In the genomic region with DNA sequence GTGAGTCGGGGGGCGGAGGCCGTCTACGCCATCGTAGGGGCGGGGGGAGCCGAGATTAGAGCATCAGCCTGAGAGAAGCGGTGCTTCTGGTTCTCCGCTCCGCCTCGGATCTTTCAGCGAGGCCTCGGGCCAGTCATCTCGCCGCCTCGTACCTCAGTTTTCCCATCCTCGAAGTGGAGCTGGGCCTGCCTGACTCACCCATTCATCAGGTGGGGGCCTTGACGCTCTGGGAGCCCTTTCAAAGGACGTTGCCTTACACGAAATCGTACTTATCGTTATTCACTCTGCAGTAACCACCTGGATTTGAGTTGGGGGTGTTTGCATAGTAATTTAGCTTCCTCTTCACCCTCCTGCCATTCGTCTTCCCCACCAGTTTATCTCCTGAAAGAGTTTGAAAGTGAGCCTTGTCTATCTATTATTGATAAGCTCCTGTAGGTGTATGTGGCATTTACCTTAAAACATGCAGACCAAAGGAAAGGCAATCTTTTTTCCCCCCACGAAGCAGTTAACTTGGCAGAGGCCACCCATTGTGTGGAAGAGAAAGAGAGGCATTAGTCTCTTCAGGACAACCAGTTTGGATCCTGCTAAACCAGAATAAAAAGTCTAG, we compare ENCODE assay signal across 8 cellular contexts. TPM values are rescaled to one million over a fixed set of nuclear protein-coding genes. Genes with fewer than 3 reads are reported as not detected.
DNase-seq lines count a peak whose midpoint lies in the region; ATAC-seq and TF ChIP-seq lines count a peak whose summit lies in the region.

No MANE protein-coding gene starts in this region.

- H3K27me3 ChIP-seq in naive thymus-derived CD4-positive, alpha-beta T cell (ENCODE audit: control insufficient read depth in 2 of 2, insufficient read depth in 2 of 2, low read length in 2 of 2), result no peaks in the 10 kb centered on the region

- no peaks in the 10 kb centered on the region for H3K9me3 Mint-ChIP-seq in naive thymus-derived CD4-positive, alpha-beta T cell

- CTCF ChIA-PET in naive thymus-derived CD4-positive, alpha-beta T cell (lab: Charles Lee), result interaction anchor here (1.8 to 9.0 kb wide), 5 partner anchors 10 to 231 kb away, joined by 4 to 222 read pairs (median 9); a partner anchor contains a TSS

- peaks cover 0 to 4% (median 0%) of the 10 kb centered on the region in 5 donors for H3K36me3 Mint-ChIP-seq in naive thymus-derived CD4-positive, alpha-beta T cell

- H3K4me3 Mint-ChIP-seq in naive thymus-derived CD4-positive, alpha-beta T cell, result peak overlapping the region; percentile 86 to 99 (median 96)

- TF ChIP-seq CTCF in GM12865 (IDR thresholded peaks at IDR 0.05; ENCODE audit: insufficient read depth, low read depth, low read length, missing control alignments), result no peak
- TF ChIP-seq CTCF in coronary artery (IDR thresholded peaks at IDR 0.05), result no peak

- peak overlapping the region; percentile 90 for H3K4me3 ChIP-seq in GM12865 (ENCODE audit: low read depth, low read length)
- peak overlapping the region; percentile 98 for H3K4me3 ChIP-seq in coronary artery
- H3K4me3 ChIP-seq in naive thymus-derived CD4-positive, alpha-beta T cell (ENCODE audit: low read length), result peak overlapping the region; percentile 91

- peaks cover 31 to 70% (median 57%) of the 10 kb centered on the region in 7 donors for H3K4me1 Mint-ChIP-seq in naive thymus-derived CD4-positive, alpha-beta T cell

- H3K27me3 Mint-ChIP-seq in naive thymus-derived CD4-positive, alpha-beta T cell, result no peaks in the 10 kb centered on the region

- peak overlapping the region; percentile 83 to 98 for H3K27ac ChIP-seq in coronary artery
- peak overlapping the region; percentile 83 for H3K27ac ChIP-seq in naive thymus-derived CD4-positive, alpha-beta T cell (ENCODE audit: low read depth, low read length)

- intact Hi-C loops in naive thymus-derived CD4-positive, alpha-beta T cell (cut with micrococcal nuclease), result loop anchor here (1.0 to 10.0 kb wide), 18 partner anchors 9 to 1137 kb away; a partner anchor contains a TSS

- H3K36me3 ChIP-seq in naive thymus-derived CD4-positive, alpha-beta T cell (ENCODE audit: control insufficient read depth in 2 of 3, insufficient read depth in 3 of 3, low read length in 3 of 3), result peaks cover 0 to 9% (median 0%) of the 10 kb centered on the region in 3 experiments

- H3K27ac Mint-ChIP-seq in naive thymus-derived CD4-positive, alpha-beta T cell, result peak overlapping the region; percentile 91 to 99 (median 97)

- POLR2A ChIA-PET in naive thymus-derived CD4-positive, alpha-beta T cell (lab: Charles Lee), result interaction anchor here (1.2 to 5.7 kb wide), 14 partner anchors 10 to 829 kb away, joined by 3 to 108 read pairs (median 6); a partner anchor contains a TSS

- H3K4me1 ChIP-seq in naive thymus-derived CD4-positive, alpha-beta T cell (ENCODE audit: control insufficient read depth in 2 of 2, insufficient read depth in 2 of 2, low read length in 2 of 2), result peaks cover 34% of the 10 kb centered on the region in 2 donors

- no peak for DNase-seq in GM12865 (ENCODE audit: low read depth)
- DNase-seq in NCI-H146 treated with DMSO at 0.1 percent for 48 hours (lab: John Stamatoyannopoulos, UW; ENCODE audit: unreplicated experiment), result peak; percentile 34
- peak; percentile 81 for DNase-seq in coronary artery (ENCODE audit: low spot score)
- no peak for DNase-seq in naive thymus-derived CD4-positive, alpha-beta T cell
- DNase-seq in NCI-H1417 treated with DMSO at 0.1 percent for 48 hours (lab: John Stamatoyannopoulos, UW), result no peak
- DNase-seq in GF-D8 (lab: John Stamatoyannopoulos, UW), result no peak
- no peak for DNase-seq in NAMALWA (ENCODE audit: low spot score)

- ATAC-seq in naive thymus-derived CD4-positive, alpha-beta T cell, result no peak
- no peak for ATAC-seq in GM19395 (IDR thresholded peaks at IDR 0.05; ENCODE audit: unreplicated experiment)

- H3K9me3 ChIP-seq in naive thymus-derived CD4-positive, alpha-beta T cell (ENCODE audit: control insufficient read depth in 2 of 3, low read length in 3 of 3), result no peaks in the 10 kb centered on the region

RNA-seq across cellular contexts. Expression of a gene that starts 0.7 kb away (rescaled TPM):
- total RNA-seq in naive thymus-derived CD4-positive, alpha-beta T cell, result 100 to 1,000 TPM; 162 to 281 (median 243) TPM
- 10 to 100 TPM; 27.8 to 30.2 TPM for polyA plus RNA-seq in naive thymus-derived CD4-positive, alpha-beta T cell

RNA-seq across cellular contexts. Expression of a gene that starts 14.5 kb away (rescaled TPM):
- 10 to 100 TPM in 3 of 5 experiments, 1 to 10 TPM in 1, not detected in 1; 2.9 to 15.1 (median 14.0) TPM for total RNA-seq in naive thymus-derived CD4-positive, alpha-beta T cell
- 10 to 100 TPM; 19.7 to 33.1 TPM for polyA plus RNA-seq in naive thymus-derived CD4-positive, alpha-beta T cell

RNA-seq across cellular contexts. Expression of a gene that starts 49.3 kb away (rescaled TPM):
- total RNA-seq in naive thymus-derived CD4-positive, alpha-beta T cell, result not detected
- polyA plus RNA-seq in naive thymus-derived CD4-positive, alpha-beta T cell, result under 1 TPM in 1 of 2 donors, not detected in 1; 0.27 TPM

RNA-seq across cellular contexts. Expression of a gene that starts 56.9 kb away (rescaled TPM):
- total RNA-seq in naive thymus-derived CD4-positive, alpha-beta T cell, result under 1 TPM in 4 of 5 experiments, not detected in 1; 0.16 to 0.49 (median 0.24) TPM
- polyA plus RNA-seq in naive thymus-derived CD4-positive, alpha-beta T cell, result not detected

RNA-seq across cellular contexts. Expression of a gene that starts 58.7 kb away (rescaled TPM):
- 1 to 10 TPM in 1 of 5 experiments, under 1 TPM in 1, not detected in 3; 0.22 to 1.9 TPM for total RNA-seq in naive thymus-derived CD4-positive, alpha-beta T cell
- polyA plus RNA-seq in naive thymus-derived CD4-positive, alpha-beta T cell, result under 1 TPM in 1 of 2 donors, not detected in 1; 0.09 TPM

Comparison
In these comparisons a context has a peak if more than half of its experiments do, and no peak if none do; other contexts are left out.
1. DNase-seq: peak in NCI-H146 treated with DMSO at 0.1 percent for 48 hours (single experiment) and coronary artery (single experiment); none in GM12865 (single experiment), naive thymus-derived CD4-positive, alpha-beta T cell (0 of 9), NCI-H1417 treated with DMSO at 0.1 percent for 48 hours (single experiment), GF-D8 (single experiment) and NAMALWA (single experiment).
2. Peak in every context shown above with its lines, with median percentiles within 50 percentile points of each other: H3K4me3 ChIP-seq.